ENCODE assay signal across 21 cellular contexts in genomic region chr20:48456361-48457184, GRCh38.
DNase-seq lines count a peak whose midpoint lies in the region; ATAC-seq, FAIRE-seq and TF ChIP-seq lines count a peak whose summit lies in the region.
"Had no signal": no experiment of that assay in that cellular context is flagged by ENCODE, and none has a peak within 500 bp of the region (broad histone marks: within the 10 kb centered on the region; RNA-seq: fewer than 3 reads in every experiment).

No MANE protein-coding gene starts in this region.

- no peak overlapping the region for H2BK120ac ChIP-seq in H9 (ENCODE audit: low read depth, low read length, poor library complexity, severe bottlenecking)

- TF ChIP-seq CTCF in H9 (conservative IDR thresholded peaks at IDR 0.05) (no peak), neural progenitor cell (IDR thresholded peaks at IDR 0.05) (no peak), mammary epithelial cell (conservative IDR thresholded peaks at IDR 0.05 in 1 of 2, IDR thresholded peaks at IDR 0.05 in 1 of 2; ENCODE audit: extremely low read depth in 1 of 2, insufficient read depth in 1 of 2, low read depth in 1 of 2, low read length in 2 of 2) (no peak)

- H4K8ac ChIP-seq in H9 (replicated peaks; ENCODE audit: insufficient read length, low read depth, low read length) = no peak overlapping the region

- H3K4me1 ChIP-seq in H9 (ENCODE audit: insufficient read depth, low read length) (peaks cover 2% of the 10 kb centered on the region; the same call in 1 of the 2 replicates), SJCRH30 (peaks cover 45% of the 10 kb centered on the region), neural progenitor cell (peaks cover 49% of the 10 kb centered on the region), mammary epithelial cell (ENCODE audit: insufficient read depth, low read length) (no peaks in the 10 kb centered on the region)
- H3K4me1 ChIP-seq: lower lobe of right lung, right atrium auricular region had no signal

- no peak overlapping the region for H3K56ac ChIP-seq in H9 (ENCODE audit: insufficient read length, low read depth, low read length)

- H2AK5ac ChIP-seq in H9 (ENCODE audit: insufficient read length, low read length) = no peak overlapping the region

- in situ Hi-C loops in mammary epithelial cell (cut with MboI; ENCODE audit: low sequenced_read_pairs in 2 of 2) = no loop called here

- no peak overlapping the region for H3K4ac ChIP-seq in H9 (ENCODE audit: low read depth, low read length)

- H3K79me2 ChIP-seq in H9 (ENCODE audit: insufficient read depth, low read length) (no peaks in the 10 kb centered on the region), neural progenitor cell (ENCODE audit: low read depth) (no peaks in the 10 kb centered on the region), mammary epithelial cell (ENCODE audit: insufficient read depth, low read length) (no peaks in the 10 kb centered on the region)

- no peaks in the 10 kb centered on the region for H3K23me2 ChIP-seq in H9 (ENCODE audit: insufficient read length, low read depth, low read length, poor library complexity, severe bottlenecking)

- no peak for TF ChIP-seq POLR2A in GM12891 (IDR thresholded peaks at IDR 0.05; ENCODE audit: low read depth, low read length)

- H2AFZ ChIP-seq in H9 (ENCODE audit: low read length) (no peak overlapping the region), neural progenitor cell (replicated peaks) (no peak overlapping the region), mammary epithelial cell (ENCODE audit: low read depth, low read length) (no peak overlapping the region)

- WGBS in H9 (ENCODE audit: extremely low coverage, insufficient read length, low lambda C conversion rate) = no CpG with 5 or more reads among the region's 8 CpGs
- WGBS in mammary epithelial cell (ENCODE audit: low coverage, missing lambda C conversion rate) = 56% methylated on average over 8 of the region's 8 CpGs

- no peak overlapping the region for H3T11ph ChIP-seq in H9 (ENCODE audit: low read length)

- no peak overlapping the region for H2BK5ac ChIP-seq in H9 (ENCODE audit: insufficient read length, low read length)

- H3K27me3 Mint-ChIP-seq in H9 (ENCODE audit: low read depth) (peaks cover 3% of the 10 kb centered on the region), neural progenitor cell (ENCODE audit: insufficient read depth, low read depth) (peaks cover 69% of the 10 kb centered on the region)

- FAIRE-seq in GM12891 (lab: Jason Lieb, UNC) = peak; percentile 72
- FAIRE-seq: endothelial cell of umbilical vein, frontal cortex had no signal

- no peaks in the 10 kb centered on the region for H3K9me3 ChIP-seq in H9 (ENCODE audit: control insufficient read depth, low read depth, low read length)
- no peaks in the 10 kb centered on the region for H3K9me3 ChIP-seq in SJCRH30 (replicated peaks)
- no peaks in the 10 kb centered on the region for H3K9me3 ChIP-seq in neural progenitor cell (ENCODE audit: low read depth)
- peaks cover under 1% of the 10 kb centered on the region for H3K9me3 ChIP-seq in mammary epithelial cell (replicated peaks; ENCODE audit: insufficient read depth, low read length)
- H3K9me3 ChIP-seq: BE2C, lower lobe of right lung, right atrium auricular region, suprapubic skin had no signal

- no peak overlapping the region for H3K27ac ChIP-seq in H9 (ENCODE audit: insufficient read length, low read depth, low read length)
- H3K27ac ChIP-seq in SJCRH30 = peak overlapping the region; percentile 97
- H3K27ac ChIP-seq in neural progenitor cell = peak overlapping the region; percentile 30
- H3K27ac ChIP-seq in mammary epithelial cell (ENCODE audit: insufficient read depth, low read depth, low read length) = no peak overlapping the region
- H3K27ac ChIP-seq: lower lobe of right lung, right atrium auricular region, suprapubic skin had no signal

- H4K91ac ChIP-seq in H9 (ENCODE audit: insufficient read length, low read depth, low read length) = no peak overlapping the region

- H3K36me3 ChIP-seq in SJCRH30 = peaks cover 8% of the 10 kb centered on the region; the same call in 1 of the 2 replicates
- no peaks in the 10 kb centered on the region for H3K36me3 ChIP-seq in neural progenitor cell
- H3K36me3 ChIP-seq in mammary epithelial cell (ENCODE audit: insufficient read depth, low read length) = no peaks in the 10 kb centered on the region
- H3K36me3 ChIP-seq: BE2C, lower lobe of right lung, right atrium auricular region, suprapubic skin had no signal

- no peaks in the 10 kb centered on the region for H3K9me3 Mint-ChIP-seq in H9
- peaks cover 14% of the 10 kb centered on the region for H3K9me3 Mint-ChIP-seq in neural progenitor cell

- H3K9ac ChIP-seq in H9 (ENCODE audit: extremely low read depth, insufficient read length, low read length) (no peak overlapping the region), neural progenitor cell (no peak overlapping the region), mammary epithelial cell (ENCODE audit: insufficient read depth, low read length) (no peak overlapping the region)

- H3K14ac ChIP-seq in H9 (ENCODE audit: insufficient read depth, low read length) = no peak overlapping the region

- DNase-seq in GM12891 (ENCODE audit: insufficient read length, low spot score) (no peak), H9 (no peak), SJCRH30 (peak in 1 of 2 experiments; percentile 75), neural progenitor cell (ENCODE audit: low spot score) (peak; percentile 86), SIG-M5 (lab: John Stamatoyannopoulos, UW) (no peak), mammary epithelial cell (no peak), medulla oblongata (ENCODE audit: extremely low spot score) (no peak)
- DNase-seq: activated CD4-positive, CD25-positive, alpha-beta regulatory T cell treated with anti-CD3 and anti-CD28 coated beads, Interleukin-2, amount 50 U/mL, for 72 hours; activated effector memory CD4-positive, alpha-beta T cell treated with anti-CD3 and anti-CD28 coated beads, Interleukin-2, amount 50 U/mL, for 16 hours; DMS153; KBM-7; lower lobe of right lung; NCI-H1092 treated with DMSO at 0.1 percent for 48 hours; RPMI8226; stimulated activated CD4-positive, alpha-beta T cell treated with anti-CD3 and anti-CD28 coated beads, Interleukin-1b, Interleukin-23, amount 100 ng/mL, for 48 hours had no signal

- H3K27ac Mint-ChIP-seq in H9 = peak overlapping the region in 2 of 3 experiments; percentile 26 to 45; a peak in 2 of 7 replicates
- H3K27ac Mint-ChIP-seq in neural progenitor cell = peak overlapping the region; percentile 51

- no peak overlapping the region for H3K23ac ChIP-seq in H9 (ENCODE audit: insufficient read length, low read depth, low read length)

- no peaks in the 10 kb centered on the region for H3K79me1 ChIP-seq in H9 (ENCODE audit: insufficient read depth, low read depth, low read length, poor library complexity, severe bottlenecking)

- no peak overlapping the region for H3K4me2 ChIP-seq in H9 (ENCODE audit: insufficient read depth, insufficient read length, low read length)
- H3K4me2 ChIP-seq in neural progenitor cell = peak overlapping the region; percentile 68
- no peak overlapping the region for H3K4me2 ChIP-seq in mammary epithelial cell (ENCODE audit: insufficient read depth, low read depth, low read length)

- no peak overlapping the region for H2BK20ac ChIP-seq in H9 (ENCODE audit: low read depth, low read length, poor library complexity, severe bottlenecking)

- intact Hi-C loops in mammary epithelial cell (cut with micrococcal nuclease) = no loop called here

- H3K18ac ChIP-seq in H9 (ENCODE audit: insufficient read length, low read depth, low read length) = no peak overlapping the region

- H3K4me3 ChIP-seq in SJCRH30 (peak overlapping the region; percentile 49), neural progenitor cell (no peak overlapping the region), mammary epithelial cell (replicated peaks in 1 of 3; ENCODE audit: insufficient read depth in 1 of 3, low read depth in 2 of 3, low read length in 3 of 3) (no peak overlapping the region)
- H3K4me3 ChIP-seq: lower lobe of right lung, right atrium auricular region, suprapubic skin had no signal

- CTCF ChIA-PET in mammary epithelial cell (lab: Charles Lee; ENCODE audit: low non-redundant PET) = no interaction called here

- H4K20me1 ChIP-seq in H9 (ENCODE audit: control insufficient read depth, insufficient read depth, insufficient read length) (no peaks in the 10 kb centered on the region), neural progenitor cell (ENCODE audit: low read depth) (no peaks in the 10 kb centered on the region), mammary epithelial cell (ENCODE audit: insufficient read depth, low read length) (no peaks in the 10 kb centered on the region)

- H4K5ac ChIP-seq in H9 (ENCODE audit: insufficient read length, low read depth, low read length) = no peak overlapping the region

- BruUV-seq in mammary epithelial cell (replicated peaks; lab: Mats Ljungman, UMichigan) = no TSS peak

- dilution Hi-C loops in mammary epithelial cell (cut with HindIII; ENCODE audit: low sequenced_read_pairs) = loop anchor here (5.0 kb wide), 1 partner anchor 74 kb away; no protein-coding TSS in a partner anchor

- no peak overlapping the region for H2BK15ac ChIP-seq in H9 (ENCODE audit: low read depth, low read length)

- peaks cover 23% of the 10 kb centered on the region for H3F3A ChIP-seq in neural progenitor cell (ENCODE audit: low read depth)

- no peaks in the 10 kb centered on the region for H3K36me3 Mint-ChIP-seq in H9 (ENCODE audit: insufficient read depth in 1 of 3, low read depth in 3 of 3)
- no peaks in the 10 kb centered on the region for H3K36me3 Mint-ChIP-seq in neural progenitor cell

- peaks cover 39 to 49% of the 10 kb centered on the region in 2 experiments for H3K4me1 Mint-ChIP-seq in H9
- peaks cover 57% of the 10 kb centered on the region for H3K4me1 Mint-ChIP-seq in neural progenitor cell

- no peak for ATAC-seq in GM18873 (IDR thresholded peaks at IDR 0.05; ENCODE audit: low FRiP score, unreplicated experiment)
- ATAC-seq: lower lobe of right lung had no signal

- no peaks in the 10 kb centered on the region for H3K27me3 ChIP-seq in H9 (ENCODE audit: insufficient read depth, low read length)
- no peaks in the 10 kb centered on the region for H3K27me3 ChIP-seq in SJCRH30
- no peaks in the 10 kb centered on the region for H3K27me3 ChIP-seq in neural progenitor cell
- H3K27me3 ChIP-seq in mammary epithelial cell (ENCODE audit: insufficient read depth, low read length) = no peaks in the 10 kb centered on the region
- H3K27me3 ChIP-seq: BE2C, right atrium auricular region had no signal

- H3K4me3 Mint-ChIP-seq in H9 (no peak overlapping the region), neural progenitor cell (peak overlapping the region; percentile 1)

- H2BK12ac ChIP-seq in H9 (ENCODE audit: insufficient read length, low read depth, low read length) = no peak overlapping the region

TF ChIP-seq in GM12891, 5 proteins besides CTCF, POLR2A, EP300 and RAD21:
- TF ChIP-seq POU2F2 (IDR thresholded peaks at IDR 0.05; ENCODE audit: low read depth, low read length) = peak; percentile 80; the same call in 1 of the 2 replicates
- TF ChIP-seq POLR2AphosphoS5 (IDR thresholded peaks at IDR 0.05; ENCODE audit: low read depth, low read length) = no peak

Comparison
In these comparisons a context has a peak if more than half of its experiments do, and no peak if none do; other contexts are left out.
1. H3K27ac ChIP-seq: peak in SJCRH30 (single experiment) and neural progenitor cell (single experiment); none in H9 (single experiment) and mammary epithelial cell (single experiment).